Comparison of ENCODE assay signal across 9 cellular contexts in genomic region chr22:20624161-20624616, GRCh38.
DNase-seq lines count a peak whose midpoint lies in the region; ATAC-seq, FAIRE-seq and TF ChIP-seq lines count a peak whose summit lies in the region.
"Had no signal": no experiment of that assay in that cellular context is flagged by ENCODE, and none has a peak within 500 bp of the region (broad histone marks: within the 10 kb centered on the region; RNA-seq: fewer than 3 reads in every experiment).

No MANE protein-coding gene starts in this region.

- H3K27me3 ChIP-seq in CD4-positive, alpha-beta T cell (ENCODE audit: control insufficient read depth, insufficient read depth, low read length) = no peaks in the 10 kb centered on the region
- H3K27me3 ChIP-seq: hepatocyte had no signal

- H3K9me3 Mint-ChIP-seq in activated CD4-positive, alpha-beta memory T cell treated with anti-CD3 and anti-CD28 coated beads for 36 hours = no peaks in the 10 kb centered on the region
- H3K9me3 Mint-ChIP-seq in CD4-positive, alpha-beta T cell = no peaks in the 10 kb centered on the region

- DNase-seq in GM19239 (ENCODE audit: insufficient read length, low spot score) = no peak
- DNase-seq in activated CD4-positive, alpha-beta memory T cell treated with anti-CD3 and anti-CD28 coated beads for 36 hours = peak; percentile 84
- peak; percentile 36 to 67 for DNase-seq in stimulated activated CD4-positive, alpha-beta T cell treated with anti-CD3 and anti-CD28 coated beads, Interleukin-4, amount 100 ng/mL, for 48 hours (ENCODE audit: low read depth in 2 of 2)
- DNase-seq in middle frontal gyrus (ENCODE audit: extremely low spot score, low spot score) = no peak
- DNase-seq in CD4-positive, alpha-beta T cell = no peak
- no peak for DNase-seq in NCI-H510A (lab: John Stamatoyannopoulos, UW)
- DNase-seq: activated gamma-delta T cell treated with Interleukin-2 at 50 U/mL for 16 hours had no signal

- H3K4me3 Mint-ChIP-seq in activated CD4-positive, alpha-beta memory T cell treated with anti-CD3 and anti-CD28 coated beads for 36 hours = no peak overlapping the region
- no peak overlapping the region for H3K4me3 Mint-ChIP-seq in CD4-positive, alpha-beta T cell

- intact Hi-C loops in activated CD4-positive, alpha-beta memory T cell treated with anti-CD3 and anti-CD28 coated beads for 36 hours (cut with micrococcal nuclease) = loop anchor here (5.0 to 10.0 kb wide), 4 partner anchors 51 to 158 kb away; partner anchors contain the start of gene KLHL22
- intact Hi-C loops in CD4-positive, alpha-beta T cell (cut with DNase I, micrococcal nuclease) = no loop called here

- H3K4me1 Mint-ChIP-seq in activated CD4-positive, alpha-beta memory T cell treated with anti-CD3 and anti-CD28 coated beads for 36 hours (ENCODE audit: low read depth) = peaks cover 20% of the 10 kb centered on the region
- no peaks in the 10 kb centered on the region for H3K4me1 Mint-ChIP-seq in CD4-positive, alpha-beta T cell (ENCODE audit: low read depth)

- ATAC-seq in HG02759 (IDR thresholded peaks at IDR 0.05; ENCODE audit: unreplicated experiment) = peak; percentile 74
- ATAC-seq in CD4-positive, alpha-beta T cell (ENCODE audit: poor library complexity) = no peak

- H3K27me3 Mint-ChIP-seq in activated CD4-positive, alpha-beta memory T cell treated with anti-CD3 and anti-CD28 coated beads for 36 hours = peaks cover 2% of the 10 kb centered on the region
- no peaks in the 10 kb centered on the region for H3K27me3 Mint-ChIP-seq in CD4-positive, alpha-beta T cell

- H3K36me3 Mint-ChIP-seq in activated CD4-positive, alpha-beta memory T cell treated with anti-CD3 and anti-CD28 coated beads for 36 hours = no peaks in the 10 kb centered on the region
- H3K36me3 Mint-ChIP-seq in CD4-positive, alpha-beta T cell (ENCODE audit: low read depth) = no peaks in the 10 kb centered on the region

- CTCF ChIA-PET in activated CD4-positive, alpha-beta memory T cell treated with anti-CD3 and anti-CD28 coated beads for 36 hours (lab: Charles Lee) = interaction anchor here (0.7 to 1.4 kb wide), 3 partner anchors 18 to 61 kb away, joined by 3 to 4 read pairs (median 3); no protein-coding TSS in a partner anchor
- CTCF ChIA-PET in CD4-positive, alpha-beta T cell (lab: Charles Lee) = no interaction called here

- H3K27ac ChIP-seq in CD4-positive, alpha-beta T cell (ENCODE audit: low read depth, low read length) = no peak overlapping the region
- H3K27ac ChIP-seq: hepatocyte had no signal

- no peaks in the 10 kb centered on the region for H3K9me3 ChIP-seq in CD4-positive, alpha-beta T cell (ENCODE audit: control insufficient read depth, low read length)

- peak overlapping the region; percentile 32 for H3K27ac Mint-ChIP-seq in activated CD4-positive, alpha-beta memory T cell treated with anti-CD3 and anti-CD28 coated beads for 36 hours
- no peak overlapping the region for H3K27ac Mint-ChIP-seq in CD4-positive, alpha-beta T cell

- FAIRE-seq in GM19239 (lab: Jason Lieb, UNC) = peak; percentile 85

- TF ChIP-seq CTCF in CD4-positive, alpha-beta T cell (IDR thresholded peaks at IDR 0.05) = no peak

- POLR2A ChIA-PET in activated CD4-positive, alpha-beta memory T cell treated with anti-CD3 and anti-CD28 coated beads for 36 hours (lab: Charles Lee) = interaction anchor here (0.6 to 0.8 kb wide), 2 partner anchors 79 to 125 kb away, joined by 3 read pairs; no protein-coding TSS in a partner anchor
- POLR2A ChIA-PET in CD4-positive, alpha-beta T cell (lab: Charles Lee) = no interaction called here

Comparison
In these comparisons a context has a peak if more than half of its experiments do, and no peak if none do; other contexts are left out.
1. DNase-seq: peak in activated CD4-positive, alpha-beta memory T cell treated with anti-CD3 and anti-CD28 coated beads for 36 hours (single experiment) and stimulated activated CD4-positive, alpha-beta T cell treated with anti-CD3 and anti-CD28 coated beads, Interleukin-4, amount 100 ng/mL, for 48 hours (2 of 2); none in GM19239 (single experiment), middle frontal gyrus (single experiment), CD4-positive, alpha-beta T cell (0 of 10) and NCI-H510A (single experiment).